ENCODE assay signal across 8 cellular contexts in the genomic region with DNA sequence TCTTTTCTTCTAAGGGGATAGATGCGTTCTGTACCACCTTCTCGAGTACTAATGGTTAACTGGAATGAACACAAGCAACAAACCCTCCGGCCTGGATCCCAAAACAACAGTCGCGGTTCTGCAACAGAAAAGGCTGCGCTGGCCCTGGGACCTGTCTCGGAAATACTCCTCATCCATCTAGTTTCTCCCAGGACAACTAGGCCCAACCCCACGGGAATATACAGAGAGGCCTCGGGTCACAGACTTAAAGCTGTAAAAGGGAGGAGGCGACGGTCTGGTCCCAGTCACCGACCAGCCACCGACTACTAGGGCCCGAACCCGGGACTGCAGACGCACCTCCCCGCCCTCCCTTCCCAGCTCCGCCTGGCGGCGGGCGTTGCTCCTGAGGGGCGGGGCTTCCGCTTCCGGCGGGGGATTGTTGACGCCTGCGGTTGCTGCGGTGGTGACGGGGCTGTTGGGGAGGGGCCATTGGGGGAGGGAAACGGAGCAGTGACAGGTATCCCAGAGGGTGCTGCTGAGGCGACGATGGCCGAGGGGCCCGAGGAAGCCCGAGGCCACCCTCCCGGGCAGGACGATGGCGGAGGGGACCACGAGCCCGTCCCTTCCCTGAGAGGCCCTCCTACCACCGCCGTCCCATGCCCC. TPM values are rescaled to one million over a fixed set of nuclear protein-coding genes. Genes with fewer than 3 reads are reported as not detected.
DNase-seq lines count a peak whose midpoint lies in the region; ATAC-seq, FAIRE-seq and TF ChIP-seq lines count a peak whose summit lies in the region.

A gene with protein sequence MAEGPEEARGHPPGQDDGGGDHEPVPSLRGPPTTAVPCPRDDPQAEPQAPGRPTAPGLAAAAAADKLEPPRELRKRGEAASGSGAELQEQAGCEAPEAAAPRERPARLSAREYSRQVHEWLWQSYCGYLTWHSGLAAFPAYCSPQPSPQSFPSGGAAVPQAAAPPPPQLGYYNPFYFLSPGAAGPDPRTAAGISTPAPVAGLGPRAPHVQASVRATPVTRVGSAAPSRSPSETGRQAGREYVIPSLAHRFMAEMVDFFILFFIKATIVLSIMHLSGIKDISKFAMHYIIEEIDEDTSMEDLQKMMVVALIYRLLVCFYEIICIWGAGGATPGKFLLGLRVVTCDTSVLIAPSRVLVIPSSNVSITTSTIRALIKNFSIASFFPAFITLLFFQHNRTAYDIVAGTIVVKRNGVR (plus strand): TSS at position 418 of the 642 bp plus-strand sequence. CDS start 108 bp downstream, at position 526.

- H3F3A ChIP-seq in smooth muscle cell (ENCODE audit: low read depth): no peaks in the 10 kb centered on the region

- H3K27me3 ChIP-seq in bronchial epithelial cell (ENCODE audit: control insufficient read depth, insufficient read depth, low read length) (no peaks in the 10 kb centered on the region), smooth muscle cell (ENCODE audit: low read depth) (no peaks in the 10 kb centered on the region)

- peaks cover 14% of the 10 kb centered on the region for H3K79me2 ChIP-seq in smooth muscle cell (ENCODE audit: low read depth)

- TF ChIP-seq CTCF in WI38 (IDR thresholded peaks at IDR 0.05; ENCODE audit: low read depth, low read length) (peak; percentile 45), bronchial epithelial cell (IDR thresholded peaks at IDR 0.05; ENCODE audit: insufficient read depth, low read length, severe bottlenecking) (peak; percentile 67), smooth muscle cell (IDR thresholded peaks at IDR 0.05; ENCODE audit: borderline replicate concordance, insufficient read depth, poor library complexity, severe bottlenecking) (peak; percentile 36)

- no peaks in the 10 kb centered on the region for H3K9me3 ChIP-seq in smooth muscle cell (replicated peaks; ENCODE audit: low read depth)

- ATAC-seq in GM18870 (IDR thresholded peaks at IDR 0.05; ENCODE audit: unreplicated experiment) (peak; percentile 68), HG03108 (IDR thresholded peaks at IDR 0.05; ENCODE audit: unreplicated experiment) (peak; percentile 88)

- H3K4me2 ChIP-seq in smooth muscle cell: peak within 1 kb of the TSS; percentile 95

- H3K9ac ChIP-seq in smooth muscle cell (ENCODE audit: low read depth): peak within 1 kb of the TSS; percentile 72

- H3K27ac ChIP-seq in smooth muscle cell (ENCODE audit: low read depth): peak within 1 kb of the TSS; percentile 59

- WGBS in smooth muscle cell (ENCODE audit: low lambda C conversion rate): 13% methylated on average over 30 of the region's 42 CpGs

- DNase-seq in AG08396 (ENCODE audit: low spot score) (peak; percentile 93), NCI-H2171 treated with DMSO at 0.1 percent for 48 hours (lab: John Stamatoyannopoulos, UW) (peak; percentile 91), bronchial epithelial cell (ENCODE audit: low read depth) (peak; percentile 76), iPS-NIHi11 (ENCODE audit: low spot score) (peak; percentile 96), smooth muscle cell (lab: John Stamatoyannopoulos, UW; ENCODE audit: unreplicated experiment) (peak; percentile 60)

- H4K20me1 ChIP-seq in smooth muscle cell (ENCODE audit: low read depth): peaks cover 11% of the 10 kb centered on the region

- no peak for FAIRE-seq in bronchial epithelial cell (lab: Jason Lieb, UNC)

- H3K36me3 ChIP-seq in bronchial epithelial cell (ENCODE audit: control insufficient read depth, insufficient read depth, low read length): no peaks in the 10 kb centered on the region
- H3K36me3 ChIP-seq in smooth muscle cell (ENCODE audit: low read depth): no peaks in the 10 kb centered on the region

- peak within 1 kb of the TSS; percentile 52 for H2AFZ ChIP-seq in smooth muscle cell (ENCODE audit: low read depth)

- H3K4me3 ChIP-seq in WI38 (ENCODE audit: low read depth, low read length): peak within 1 kb of the TSS; percentile 82
- H3K4me3 ChIP-seq in bronchial epithelial cell (ENCODE audit: low read depth, low read length): peak within 1 kb of the TSS; percentile 88
- H3K4me3 ChIP-seq in smooth muscle cell: peak within 1 kb of the TSS; percentile 79

- peaks cover 10% of the 10 kb centered on the region for H3K4me1 ChIP-seq in smooth muscle cell (ENCODE audit: low read depth)

RNA-seq across cellular contexts. Expression of the gene that starts here (rescaled TPM):
- 6.3 and 9.6 TPM in 2 replicates for total RNA-seq in bronchial epithelial cell
- 32.8 and 33.2 TPM in 2 replicates for total RNA-seq in smooth muscle cell
- 10.0 and 11.8 TPM in 2 replicates for polyA plus RNA-seq in smooth muscle cell

Comparison
In these comparisons a context has a peak if more than half of its experiments do, and no peak if none do; other contexts are left out.
1. Peak in every context shown above with its lines: DNase-seq, ATAC-seq, H3K4me3 ChIP-seq and H3K27ac ChIP-seq.